In genomic region chr2:40321224-40321623, GRCh38 we compare ENCODE assay signal across 26 cellular contexts.
DNase-seq lines count a peak whose midpoint lies in the region; ATAC-seq and TF ChIP-seq lines count a peak whose summit lies in the region.
"Had no signal": no experiment of that assay in that cellular context is flagged by ENCODE, and none has a peak within 500 bp of the region (broad histone marks: within the 10 kb centered on the region; RNA-seq: fewer than 3 reads in every experiment).

No MANE protein-coding gene starts in this region.

- no peak for TF ChIP-seq RAD21 in SK-N-SH (IDR thresholded peaks at IDR 0.05; ENCODE audit: low read length)

- H3F3A ChIP-seq in SK-N-SH (replicated peaks; ENCODE audit: insufficient read depth), result no peaks in the 10 kb centered on the region

- H3K9me2 ChIP-seq in SK-N-SH, result no peaks in the 10 kb centered on the region

- peaks cover 4 to 5% of the 10 kb centered on the region in 2 experiments; a peak in 3 of 4 replicates for H3K4me1 ChIP-seq in SK-N-SH (ENCODE audit: control insufficient read depth in 1 of 2, insufficient read depth in 2 of 2, low read depth in 1 of 2, low read length in 1 of 2)
- H3K4me1 ChIP-seq: gastrocnemius medialis, pancreas, right lobe of liver, tibial nerve had no signal

- H2AFZ ChIP-seq in SK-N-SH (ENCODE audit: low read depth), result no peak overlapping the region
- H2AFZ ChIP-seq: GM23338, PC-9 had no signal

- ATAC-seq in GM18511 (IDR thresholded peaks at IDR 0.05; ENCODE audit: unreplicated experiment) (peak; percentile 74), GM21367 (IDR thresholded peaks at IDR 0.05; ENCODE audit: unreplicated experiment) (peak; percentile 86), HG02885 (IDR thresholded peaks at IDR 0.05; ENCODE audit: poor library complexity, unreplicated experiment) (peak; percentile 83), HG03575 (IDR thresholded peaks at IDR 0.05; ENCODE audit: extremely low read depth, insufficient number of reproducible peaks, low FRiP score, unreplicated experiment) (peak; percentile 76), left colon (no peak), left cardiac atrium (no peak)
- ATAC-seq: activated CD8-positive, alpha-beta T cell treated with anti-CD3 and anti-CD28 coated beads for 36 hours; gastrocnemius medialis; GM23338; natural killer cell treated with Interleukin-12 subunit alpha and Interleukin-12 subunit beta and Interleukin-15 and Interleukin-18, amount 100 ng/mL, for 72 hours; pancreas; right lobe of liver had no signal

- no peak for TF ChIP-seq EP300 in SK-N-SH (IDR thresholded peaks at IDR 0.05; ENCODE audit: borderline replicate concordance in 1 of 2, low read depth in 1 of 2, low read length in 1 of 2)

- H3K27me3 ChIP-seq in SK-N-SH (ENCODE audit: insufficient read depth), result no peaks in the 10 kb centered on the region
- H3K27me3 ChIP-seq: gastrocnemius medialis, pancreas, right lobe of liver, tibial nerve had no signal

- H3K4me3 ChIP-seq in SK-N-SH (ENCODE audit: low read depth in 2 of 2, low read length in 1 of 2), result no peak overlapping the region
- H3K4me3 ChIP-seq: gastrocnemius medialis, GM23338, pancreas, PC-9, right lobe of liver, tibial nerve had no signal

- intact Hi-C loops in left colon (cut with DNase I, micrococcal nuclease), result no loop called here
- intact Hi-C loops in left cardiac atrium (cut with DNase I), result no loop called here

- POLR2A ChIA-PET in SK-N-SH (lab: Yijun Ruan, JAX), result no interaction called here

- no peaks in the 10 kb centered on the region for H3K9me3 ChIP-seq in SK-N-SH
- H3K9me3 ChIP-seq: gastrocnemius medialis, pancreas, right lobe of liver, tibial nerve had no signal

- 94% methylated on average over 5 of the region's 5 CpGs for WGBS in SK-N-SH (ENCODE audit: low lambda C conversion rate)

- DNase-seq in SK-N-SH, result no peak
- no peak for DNase-seq in left colon
- no peak for DNase-seq in NCI-H1092 (lab: John Stamatoyannopoulos, UW)
- DNase-seq in left cardiac atrium, result no peak
- DNase-seq: activated CD8-positive, alpha-beta T cell treated with anti-CD3 and anti-CD28 coated beads for 36 hours; activated naive CD4-positive, alpha-beta T cell treated with Interleukin-2 at 50 U/mL for 16 hours; activated T-cell treated with anti-CD3 and anti-CD28 coated beads, Interleukin-2, amount 50 U/mL, for 24 hours; CD4-positive, CD25-positive, alpha-beta regulatory T cell; central memory CD4-positive, alpha-beta T cell; DMS153; erythroblast; gastrocnemius medialis; Karpas-422; NCI-H1105; NCI-H748 treated with DMSO at 0.1 percent for 48 hours; pancreas; PC-9; right lobe of liver; stimulated activated naive CD4-positive, alpha-beta T cell had no signal

- no peak overlapping the region for H3K27ac ChIP-seq in SK-N-SH (ENCODE audit: low read depth in 2 of 2, low read length in 1 of 2)
- H3K27ac ChIP-seq: gastrocnemius medialis, pancreas, PC-9, right lobe of liver, tibial nerve had no signal

- no peak overlapping the region for H3K4me2 ChIP-seq in SK-N-SH
- H3K4me2 ChIP-seq: GM23338, PC-9 had no signal

- H3K9ac ChIP-seq in SK-N-SH, result no peak overlapping the region

- H3K79me2 ChIP-seq in SK-N-SH (ENCODE audit: insufficient read depth), result no peaks in the 10 kb centered on the region

- no peaks in the 10 kb centered on the region for H4K20me1 ChIP-seq in SK-N-SH (ENCODE audit: insufficient read depth)

- CTCF ChIA-PET in SK-N-SH (lab: Yijun Ruan, JAX), result no interaction called here

- TF ChIP-seq CTCF in SK-N-SH (IDR thresholded peaks at IDR 0.05), result no peak

- no peaks in the 10 kb centered on the region for H3K36me3 ChIP-seq in SK-N-SH (replicated peaks in 1 of 2; ENCODE audit: control insufficient read depth in 1 of 2, insufficient read depth in 2 of 2, low read length in 1 of 2)
- H3K36me3 ChIP-seq: gastrocnemius medialis, pancreas, right lobe of liver, tibial nerve had no signal

TF ChIP-seq in SK-N-SH, 30 proteins besides CTCF, POLR2A, EP300 and RAD21:
- TF ChIP-seq FOXM1 (IDR thresholded peaks at IDR 0.05; ENCODE audit: low read depth) (no peak), SMC3 (IDR thresholded peaks at IDR 0.05; ENCODE audit: low read depth, low read length) (no peak), USF2 (IDR thresholded peaks at IDR 0.05; ENCODE audit: borderline replicate concordance, low read depth, low read length) (no peak), TEAD4 (IDR thresholded peaks at IDR 0.05; ENCODE audit: borderline replicate concordance, insufficient read depth) (no peak), MXI1 (IDR thresholded peaks at IDR 0.05; ENCODE audit: low read depth, low read length) (no peak), NRF1 (IDR thresholded peaks at IDR 0.05; ENCODE audit: low read depth, low read length) (no peak), GATA2 (CRISPR knock-in tag; IDR thresholded peaks at IDR 0.05) (no peak), REST (IDR thresholded peaks at IDR 0.05; ENCODE audit: low read depth, low read length) (no peak), YY1 (IDR thresholded peaks at IDR 0.05; ENCODE audit: low read depth) (no peak), PBX3 (IDR thresholded peaks at IDR 0.05) (no peak), RXRA (IDR thresholded peaks at IDR 0.05; ENCODE audit: borderline replicate concordance, low read depth) (no peak), ZBTB33 (IDR thresholded peaks at IDR 0.05; ENCODE audit: borderline replicate concordance, low read depth) (no peak), ELF1 (IDR thresholded peaks at IDR 0.05) (no peak), GABPA (IDR thresholded peaks at IDR 0.05; ENCODE audit: low read depth) (no peak), SIN3A (IDR thresholded peaks at IDR 0.05; ENCODE audit: borderline replicate concordance, low read depth, low read length) (no peak), JUND (IDR thresholded peaks at IDR 0.05) (no peak)

Comparison
In these comparisons a context has a peak if more than half of its experiments do, and no peak if none do; other contexts are left out.
1. ATAC-seq: peak in GM18511 (single experiment), GM21367 (single experiment), HG02885 (single experiment) and HG03575 (single experiment); none in left colon (single experiment) and left cardiac atrium (0 of 2).